13 cellular contexts compared by ENCODE assay signal in genomic region chr4:2805712-2806391, GRCh38. TPM values are rescaled to one million over a fixed set of nuclear protein-coding genes. Genes with fewer than 3 reads are reported as not detected.
DNase-seq lines count a peak whose midpoint lies in the region; ATAC-seq, FAIRE-seq and TF ChIP-seq lines count a peak whose summit lies in the region.
"Had no signal": no experiment of that assay in that cellular context is flagged by ENCODE, and none has a peak within 500 bp of the region (broad histone marks: within the 10 kb centered on the region; RNA-seq: fewer than 3 reads in every experiment).

No MANE protein-coding gene starts in this region.

- POLR2A ChIA-PET in HepG2 (lab: Yijun Ruan, JAX) = no interaction called here

- peak overlapping the region; percentile 1 to 19 for H3K27ac ChIP-seq in liver (ENCODE audit: low read depth in 1 of 2, low read length in 2 of 2)
- no peak overlapping the region for H3K27ac ChIP-seq in HepG2 (ENCODE audit: extremely low read length, insufficient read depth, low read length)
- no peak overlapping the region for H3K27ac ChIP-seq in WERI-Rb-1

- no peak overlapping the region for H3K4me3 Mint-ChIP-seq in nephron

- H3K27me3 Mint-ChIP-seq in nephron (ENCODE audit: low read depth) = peaks cover under 1% of the 10 kb centered on the region

- TF ChIP-seq CTCF in liver (IDR thresholded peaks at IDR 0.05; ENCODE audit: low read depth, low read length, missing input control) (no peak), HepG2 (CRISPR knock-in tag; IDR thresholded peaks at IDR 0.05) (no peak), fibroblast of the aortic adventitia (IDR thresholded peaks at IDR 0.05; ENCODE audit: insufficient read depth, low read length) (no peak), nephron (IDR thresholded peaks at IDR 0.05; ENCODE audit: unreplicated experiment in 3 of 3) (no peak), WERI-Rb-1 (IDR thresholded peaks at IDR 0.05; ENCODE audit: low read depth, low read length) (no peak)

- H3K4me1 ChIP-seq in liver (ENCODE audit: control insufficient read depth in 4 of 4, insufficient read depth in 4 of 4, low read length in 3 of 4) = peaks cover 5 to 80% (median 54%) of the 10 kb centered on the region in 4 donors
- H3K4me1 ChIP-seq in HepG2 (ENCODE audit: insufficient read depth, low read length) = peaks cover 25% of the 10 kb centered on the region

- H3K9ac ChIP-seq in liver (ENCODE audit: low read depth in 1 of 2, low read length in 2 of 2) (no peak overlapping the region), HepG2 (ENCODE audit: insufficient read depth, low read depth, low read length) (no peak overlapping the region)

- no peak overlapping the region for H3K4me3 ChIP-seq in liver (ENCODE audit: low read depth in 1 of 3, low read length in 3 of 3)
- H3K4me3 ChIP-seq in HepG2 (replicated peaks in 1 of 3; ENCODE audit: insufficient read depth in 1 of 3, low read depth in 2 of 3, low read length in 3 of 3) = no peak overlapping the region
- H3K4me3 ChIP-seq in fibroblast of the aortic adventitia (ENCODE audit: low read depth, low read length) = no peak overlapping the region
- H3K4me3 ChIP-seq in WERI-Rb-1 (ENCODE audit: low read depth, low read length) = no peak overlapping the region

- BruUV-seq in HepG2 (replicated peaks; lab: Mats Ljungman, UMichigan) = no TSS peak

- H2AFZ ChIP-seq in HepG2 (ENCODE audit: low read length) = no peak overlapping the region

- H3K27me3 ChIP-seq in liver (ENCODE audit: control insufficient read depth in 4 of 4, insufficient read depth in 4 of 4, low read length in 3 of 4) (no peaks in the 10 kb centered on the region), HepG2 (ENCODE audit: control insufficient read depth in 1 of 2, insufficient read depth in 2 of 2, low read length in 2 of 2) (no peaks in the 10 kb centered on the region), WERI-Rb-1 (ENCODE audit: insufficient read depth, low read depth, severe bottlenecking) (no peaks in the 10 kb centered on the region)

- intact Hi-C loops in HepG2 (cut with micrococcal nuclease; ENCODE audit: unreplicated experiment) = no loop called here

- no peaks in the 10 kb centered on the region for H3K36me3 Mint-ChIP-seq in nephron (ENCODE audit: low read depth)

- H3K27ac Mint-ChIP-seq in nephron = peak overlapping the region in 2 of 3 experiments; percentile 61 to 86

- H4K20me1 ChIP-seq in HepG2 (ENCODE audit: insufficient read depth, low read length) = peaks cover 9% of the 10 kb centered on the region; the same call in 1 of the 2 replicates

- DNase-seq in HepG2 (ENCODE audit: low spot score) = no peak
- peak; percentile 22 for DNase-seq in fibroblast of the aortic adventitia (ENCODE audit: low read depth)
- no peak for DNase-seq in T1000 (lab: John Stamatoyannopoulos, UW)
- no peak for DNase-seq in NCI-H1930 (lab: John Stamatoyannopoulos, UW)
- DNase-seq in WERI-Rb-1 = no peak
- DNase-seq: ACHN; DMS79 treated with DMSO at 0.1 percent for 48 hours; NCI-H82; stimulated activated naive CD4-positive, alpha-beta T cell treated with Interleukin-2 at 50 U/mL for 16 hours had no signal

- H3K9me3 Mint-ChIP-seq in nephron = no peaks in the 10 kb centered on the region

- H3K9me3 ChIP-seq in liver (ENCODE audit: control insufficient read depth in 4 of 4, low read length in 3 of 4) = no peaks in the 10 kb centered on the region
- H3K9me3 ChIP-seq in HepG2 (ENCODE audit: low read length) = no peaks in the 10 kb centered on the region
- no peaks in the 10 kb centered on the region for H3K9me3 ChIP-seq in WERI-Rb-1 (ENCODE audit: severe bottlenecking)

- H3K36me3 ChIP-seq in liver (ENCODE audit: control insufficient read depth in 4 of 4, insufficient read depth in 3 of 4, low read depth in 1 of 4, low read length in 3 of 4) = peaks cover 0 to 7% (median 3%) of the 10 kb centered on the region in 4 donors
- H3K36me3 ChIP-seq in HepG2 (replicated peaks in 1 of 2; ENCODE audit: control insufficient read depth in 1 of 2, insufficient read depth in 2 of 2, low read length in 2 of 2) = peaks cover 3 to 9% of the 10 kb centered on the region in 2 experiments; a peak in 2 of 5 replicates
- H3K36me3 ChIP-seq in WERI-Rb-1 = no peaks in the 10 kb centered on the region; the same call in 1 of the 2 replicates

- H3K4me2 ChIP-seq in HepG2 (ENCODE audit: low read depth, low read length) = no peak overlapping the region

- no peak for TF ChIP-seq RAD21 in liver (IDR thresholded peaks at IDR 0.05)
- TF ChIP-seq RAD21 in HepG2 (CRISPR knock-in tag; IDR thresholded peaks at IDR 0.05) = no peak

- CTCF ChIA-PET in HepG2 (lab: Yijun Ruan, JAX; ENCODE audit: low intra/inter-chr PET ratio, low total read pairs) = no interaction called here

- peaks cover 30% of the 10 kb centered on the region for H3K79me2 ChIP-seq in HepG2 (ENCODE audit: insufficient read depth, low read length)

- H3K4me1 Mint-ChIP-seq in nephron = peaks cover 30% of the 10 kb centered on the region

- ATAC-seq in HepG2 (no peak), HG03039 (IDR thresholded peaks at IDR 0.05; ENCODE audit: unreplicated experiment) (no peak)

- WGBS in liver = 48% methylated on average over 21 of the region's 21 CpGs
- 96% methylated on average over 19 of the region's 21 CpGs for whole genome bisulfite sequencing in HepG2 (ENCODE audit: low lambda C conversion rate)

- in situ Hi-C loops in HepG2 (cut with HindIII; ENCODE audit: extremely low pct_ligation_motif_present, low pct_unique_long_range_greater_than_20kb) = no loop called here

- no peak for TF ChIP-seq POLR2A in HepG2 (IDR thresholded peaks at IDR 0.05; ENCODE audit: insufficient read depth in 1 of 2, low read depth in 2 of 2, low read length in 2 of 2)

- TF ChIP-seq EP300 in HepG2 (IDR thresholded peaks at IDR 0.05; ENCODE audit: low read depth in 2 of 2, low read length in 2 of 2) = no peak
- TF ChIP-seq EP300 in HepG2 (CRISPR knock-in tag; IDR thresholded peaks at IDR 0.05; ENCODE audit: borderline replicate concordance) = no peak

- no peak for FAIRE-seq in HepG2 (lab: Jason Lieb, UNC)
- FAIRE-seq: frontal cortex had no signal

RNA-seq across cellular contexts. Expression of gene SH3BP2, which starts 13.0 kb away (rescaled TPM):
- total RNA-seq in liver = 10 to 100 TPM; 17.9 to 80.2 TPM
- 10 to 100 TPM; 22.6 to 54.4 TPM for polyA plus RNA-seq in liver
- total RNA-seq in HepG2 (2016; rRNA removed; fragmentation: Illumina TruSeq; extraction: Trizol) = 7.0 and 16.9 TPM in 2 replicates
- total RNA-seq in HepG2 (2016; cell fraction: cytosol; rRNA removed; fragmentation: Illumina TruSeq; extraction: Trizol; ENCODE audit: low read depth) = 8.3 and 8.9 TPM in 2 replicates
- total RNA-seq in HepG2 (2016; cell fraction: insoluble cytoplasmic fraction; rRNA removed; fragmentation: Illumina TruSeq; extraction: Trizol) = 6.0 and 17.5 TPM in 2 replicates
- 10.1 and 13.2 TPM in 2 replicates for total RNA-seq in HepG2 (2016; cell fraction: membrane; rRNA removed; fragmentation: Illumina TruSeq; extraction: Trizol)
- 24.2 and 26.2 TPM in 2 replicates for total RNA-seq in HepG2 (2016; cell fraction: nucleus; rRNA removed; fragmentation: Illumina TruSeq; extraction: Trizol)
- 34.5 and 38.6 TPM in 2 replicates for polyA plus RNA-seq in HepG2 (2011; rRNA removed)
- 9.0 and 10.4 TPM in 2 replicates for polyA plus RNA-seq in HepG2 (2011; cell fraction: cytosol; rRNA removed)
- 190 and 200 TPM in 2 replicates for polyA plus RNA-seq in HepG2 (2011; cell fraction: nucleus; rRNA removed)
- polyA plus RNA-seq in HepG2 (2012) = 8.5 and 20.0 TPM in 2 replicates
- 8.6 and 9.1 TPM in 2 replicates for polyA plus RNA-seq in HepG2 (2016; cell fraction: cytosol; fragmentation: Illumina TruSeq; extraction: Trizol; ENCODE audit: low read depth)
- 8.9 and 10.1 TPM in 2 replicates for polyA plus RNA-seq in HepG2 (2016; cell fraction: insoluble cytoplasmic fraction; fragmentation: Illumina TruSeq; extraction: Trizol; ENCODE audit: low read depth)
- polyA plus RNA-seq in HepG2 (2016; cell fraction: membrane; fragmentation: Illumina TruSeq; extraction: Trizol; ENCODE audit: low read depth) = 12.6 and 15.4 TPM in 2 replicates
- polyA plus RNA-seq in HepG2 (2016; cell fraction: nucleus; fragmentation: Illumina TruSeq; extraction: Trizol; ENCODE audit: insufficient read depth, low read depth) = 68.6 and 68.9 TPM in 2 replicates
- 33.1 and 43.4 TPM in 2 replicates for polyA minus RNA-seq in HepG2 (2011; rRNA and poly(A)+ RNA removed; ENCODE audit: low replicate concordance)
- polyA minus RNA-seq in HepG2 (2011; cell fraction: cytosol; rRNA and poly(A)+ RNA removed) = 8.4 and 8.5 TPM in 2 replicates
- polyA minus RNA-seq in HepG2 (2011; cell fraction: nucleus; rRNA and poly(A)+ RNA removed) = 60.7 and 63.2 TPM in 2 replicates
- total RNA-seq in fibroblast of the aortic adventitia (ENCODE audit: low replicate concordance) = 30.7 and 30.8 TPM in 2 replicates

RNA-seq across cellular contexts. Expression of gene ADD1, which starts 37.8 kb away (rescaled TPM):
- total RNA-seq in liver (100 to 1,000 TPM in 1 of 2 donors, 10 to 100 TPM in 1; 95.5 to 142 TPM), HepG2 (2016; rRNA removed; fragmentation: Illumina TruSeq; extraction: Trizol) (122 and 133 TPM in 2 replicates), fibroblast of the aortic adventitia (ENCODE audit: low replicate concordance) (168 and 591 TPM in 2 replicates)
- polyA plus RNA-seq in liver (10 to 100 TPM; 62.2 to 71.3 TPM), HepG2 (2011; rRNA removed) (73.9 and 76.3 TPM in 2 replicates)
- 25.1 and 28.0 TPM in 2 replicates for total RNA-seq in HepG2 (2016; cell fraction: cytosol; rRNA removed; fragmentation: Illumina TruSeq; extraction: Trizol; ENCODE audit: low read depth)
- 104 and 117 TPM in 2 replicates for total RNA-seq in HepG2 (2016; cell fraction: insoluble cytoplasmic fraction; rRNA removed; fragmentation: Illumina TruSeq; extraction: Trizol)
- total RNA-seq in HepG2 (2016; cell fraction: membrane; rRNA removed; fragmentation: Illumina TruSeq; extraction: Trizol) = 56.9 and 59.3 TPM in 2 replicates
- total RNA-seq in HepG2 (2016; cell fraction: nucleus; rRNA removed; fragmentation: Illumina TruSeq; extraction: Trizol) = 109 and 119 TPM in 2 replicates
- 48.1 and 66.3 TPM in 2 replicates for polyA plus RNA-seq in HepG2 (2011; cell fraction: cytosol; rRNA removed)
- 210 and 221 TPM in 2 replicates for polyA plus RNA-seq in HepG2 (2011; cell fraction: nucleus; rRNA removed)
- 70.7 and 77.6 TPM in 2 replicates for polyA plus RNA-seq in HepG2 (2012)
- 11.6 and 13.4 TPM in 2 replicates for polyA plus RNA-seq in HepG2 (2016; cell fraction: cytosol; fragmentation: Illumina TruSeq; extraction: Trizol; ENCODE audit: low read depth)
- 90.6 and 120 TPM in 2 replicates for polyA plus RNA-seq in HepG2 (2016; cell fraction: insoluble cytoplasmic fraction; fragmentation: Illumina TruSeq; extraction: Trizol; ENCODE audit: low read depth)
- polyA plus RNA-seq in HepG2 (2016; cell fraction: membrane; fragmentation: Illumina TruSeq; extraction: Trizol; ENCODE audit: low read depth) = 40.3 and 41.9 TPM in 2 replicates
- 163 and 167 TPM in 2 replicates for polyA plus RNA-seq in HepG2 (2016; cell fraction: nucleus; fragmentation: Illumina TruSeq; extraction: Trizol; ENCODE audit: insufficient read depth, low read depth)
- 28.2 and 90.0 TPM in 2 replicates for polyA minus RNA-seq in HepG2 (2011; rRNA and poly(A)+ RNA removed; ENCODE audit: low replicate concordance)
- polyA minus RNA-seq in HepG2 (2011; cell fraction: cytosol; rRNA and poly(A)+ RNA removed) = 43.0 and 48.4 TPM in 2 replicates
- polyA minus RNA-seq in HepG2 (2011; cell fraction: nucleus; rRNA and poly(A)+ RNA removed) = 99.5 and 109 TPM in 2 replicates

RNA-seq across cellular contexts. Expression of gene TNIP2, which starts 49.7 kb away (rescaled TPM):
- total RNA-seq in liver = 10 to 100 TPM; 10.5 to 20.7 TPM
- 10 to 100 TPM; 11.8 to 15.1 TPM for polyA plus RNA-seq in liver
- 28.5 and 38.0 TPM in 2 replicates for total RNA-seq in HepG2 (2016; rRNA removed; fragmentation: Illumina TruSeq; extraction: Trizol)
- 51.3 and 56.9 TPM in 2 replicates for total RNA-seq in HepG2 (2016; cell fraction: cytosol; rRNA removed; fragmentation: Illumina TruSeq; extraction: Trizol; ENCODE audit: low read depth)
- total RNA-seq in HepG2 (2016; cell fraction: insoluble cytoplasmic fraction; rRNA removed; fragmentation: Illumina TruSeq; extraction: Trizol) = 23.8 and 37.4 TPM in 2 replicates
- total RNA-seq in HepG2 (2016; cell fraction: membrane; rRNA removed; fragmentation: Illumina TruSeq; extraction: Trizol) = 75.6 and 77.4 TPM in 2 replicates
- 22.8 and 24.6 TPM in 2 replicates for total RNA-seq in HepG2 (2016; cell fraction: nucleus; rRNA removed; fragmentation: Illumina TruSeq; extraction: Trizol)
- polyA plus RNA-seq in HepG2 (2011; rRNA removed) = 25.6 and 30.1 TPM in 2 replicates
- 24.2 and 29.8 TPM in 2 replicates for polyA plus RNA-seq in HepG2 (2011; cell fraction: cytosol; rRNA removed)
- 85.8 and 92.8 TPM in 2 replicates for polyA plus RNA-seq in HepG2 (2011; cell fraction: nucleus; rRNA removed)
- polyA plus RNA-seq in HepG2 (2012) = 14.3 and 23.5 TPM in 2 replicates
- 52.0 and 56.1 TPM in 2 replicates for polyA plus RNA-seq in HepG2 (2016; cell fraction: cytosol; fragmentation: Illumina TruSeq; extraction: Trizol; ENCODE audit: low read depth)
- 25.2 and 28.5 TPM in 2 replicates for polyA plus RNA-seq in HepG2 (2016; cell fraction: insoluble cytoplasmic fraction; fragmentation: Illumina TruSeq; extraction: Trizol; ENCODE audit: low read depth)
- 60.4 and 61.0 TPM in 2 replicates for polyA plus RNA-seq in HepG2 (2016; cell fraction: membrane; fragmentation: Illumina TruSeq; extraction: Trizol; ENCODE audit: low read depth)
- 46.5 and 50.4 TPM in 2 replicates for polyA plus RNA-seq in HepG2 (2016; cell fraction: nucleus; fragmentation: Illumina TruSeq; extraction: Trizol; ENCODE audit: insufficient read depth, low read depth)
- polyA minus RNA-seq in HepG2 (2011; rRNA and poly(A)+ RNA removed; ENCODE audit: low replicate concordance) = 10.0 and 18.7 TPM in 2 replicates
- polyA minus RNA-seq in HepG2 (2011; cell fraction: cytosol; rRNA and poly(A)+ RNA removed) = 8.1 and 8.4 TPM in 2 replicates
- 18.6 and 22.9 TPM in 2 replicates for polyA minus RNA-seq in HepG2 (2011; cell fraction: nucleus; rRNA and poly(A)+ RNA removed)
- 31.5 and 65.7 TPM in 2 replicates for total RNA-seq in fibroblast of the aortic adventitia (ENCODE audit: low replicate concordance)

Comparison
In these comparisons a context has a peak if more than half of its experiments do, and no peak if none do; other contexts are left out.
1. H3K27ac ChIP-seq: peak in liver (2 of 2); none in HepG2 (single experiment) and WERI-Rb-1 (single experiment).